ENCODE assay signal across 8 cellular contexts in the genomic region with DNA sequence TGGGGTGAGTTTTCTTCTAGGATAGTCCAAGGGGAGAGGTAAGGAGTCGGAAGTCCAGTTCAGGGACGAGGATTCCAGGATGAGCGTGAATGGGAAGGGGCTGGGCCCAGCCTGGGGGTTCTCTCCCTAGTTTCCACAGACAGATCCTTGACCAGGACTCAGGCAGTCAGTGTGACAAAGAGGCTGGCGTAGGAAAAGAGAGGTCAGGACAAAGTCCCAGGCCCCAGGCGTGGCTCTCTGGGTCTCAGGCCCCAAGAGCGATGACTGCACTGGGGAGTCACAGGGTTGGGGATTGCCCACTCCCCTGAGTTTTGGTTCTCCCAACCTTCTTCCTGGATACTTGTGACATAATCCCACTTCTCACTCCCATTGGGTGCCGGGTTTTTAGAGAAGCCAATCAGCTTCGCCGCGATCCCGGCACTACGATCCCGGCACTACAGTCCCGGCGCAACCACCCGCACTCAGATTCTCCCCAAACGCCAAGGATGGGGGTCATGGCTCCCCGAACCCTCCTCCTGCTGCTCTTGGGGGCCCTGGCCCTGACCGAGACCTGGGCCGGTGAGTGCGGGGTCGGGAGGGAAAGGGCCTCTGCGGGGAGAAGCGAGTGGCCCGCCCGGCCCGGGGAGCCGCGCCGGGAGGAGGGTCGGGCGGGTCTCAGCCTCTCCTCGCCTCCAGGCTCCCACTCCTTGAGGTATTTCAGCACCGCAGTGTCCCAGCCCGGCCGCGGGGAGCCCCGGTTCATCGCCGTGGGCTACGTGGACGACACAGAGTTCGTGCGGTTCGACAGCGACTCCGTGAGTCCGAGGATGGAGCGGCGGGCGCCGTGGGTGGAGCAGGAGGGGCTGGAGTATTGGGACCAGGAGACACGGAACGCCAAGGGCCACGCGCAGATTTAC. TPM values are rescaled to one million over a fixed set of nuclear protein-coding genes. Genes with fewer than 3 reads are reported as not detected.
A peak's percentile ranks its signal among the peaks of the same experiment; 100 is the strongest.
DNase-seq lines count a peak whose midpoint lies in the region; ATAC-seq and TF ChIP-seq lines count a peak whose summit lies in the region.

No MANE protein-coding gene starts in this region.

- intact Hi-C loops in natural killer cell (cut with micrococcal nuclease), result loop anchor here (2.0 kb wide), 1 partner anchor 45 kb away; no protein-coding TSS in a partner anchor

- H3K27me3 Mint-ChIP-seq in natural killer cell (ENCODE audit: low read depth in 2 of 2), result peaks cover 3 to 26% of the 10 kb centered on the region in 2 donors

- ATAC-seq in HG03439 (IDR thresholded peaks at IDR 0.05; ENCODE audit: unreplicated experiment) (peak; percentile 70), natural killer cell (peak; percentile 75 to 83 (median 78))

- TF ChIP-seq CTCF in fibroblast of pulmonary artery (IDR thresholded peaks at IDR 0.05; ENCODE audit: low read length, missing control alignments) (peak; percentile 41), natural killer cell (IDR thresholded peaks at IDR 0.05) (no peak)

- H3K27ac Mint-ChIP-seq in natural killer cell, result peak overlapping the region; percentile 12 to 84

- peaks cover 17 to 31% of the 10 kb centered on the region in 2 donors for H3K4me1 Mint-ChIP-seq in natural killer cell

- peak overlapping the region; percentile 78 for H3K4me3 ChIP-seq in fibroblast of pulmonary artery (replicated peaks; ENCODE audit: low read depth, low read length)

- H3K9me3 Mint-ChIP-seq in natural killer cell, result no peaks in the 10 kb centered on the region

- DNase-seq in C1 segment of cervical spinal cord (lab: John Stamatoyannopoulos, UW) (peak; percentile 20 to 77 (median 68)), GM19238 (ENCODE audit: insufficient read length, low spot score) (peak; percentile 84), OCI-M2 (lab: John Stamatoyannopoulos, UW; ENCODE audit: unreplicated experiment) (peak; percentile 63), fibroblast of pulmonary artery (ENCODE audit: low read depth) (peak; percentile 75), natural killer cell (peak; percentile 51)
- peak; percentile 18 to 47 for DNase-seq in activated T-helper 1 cell treated with anti-CD3 and anti-CD28 coated beads, Interleukin-2, amount 50 U/mL, for 16 hours (ENCODE audit: low read depth in 1 of 2, low spot score in 1 of 2)
- DNase-seq in stimulated activated naive CD4-positive, alpha-beta T cell (lab: John Stamatoyannopoulos, UW), result peak; percentile 10 to 70 (median 49)

- no peaks in the 10 kb centered on the region for H3K36me3 Mint-ChIP-seq in natural killer cell

- peak overlapping the region; percentile 88 for H3K4me3 Mint-ChIP-seq in natural killer cell

RNA-seq across cellular contexts. Expression of gene TRIM26, which starts 46.2 kb away (rescaled TPM):
- total RNA-seq in natural killer cell, result 10 to 100 TPM; 69.3 to 73.7 (median 71.6) TPM

Comparison
In these comparisons a context has a peak if more than half of its experiments do, and no peak if none do; other contexts are left out.
1. Peak in every context shown above with its lines: DNase-seq, ATAC-seq and H3K4me3 ChIP-seq.
2. DNase-seq: peak in every context shown above with its lines; median percentile 84 in GM19238; 75 in fibroblast of pulmonary artery; 68 in C1 segment of cervical spinal cord; 63 in OCI-M2; 51 in natural killer cell; 49 in stimulated activated naive CD4-positive, alpha-beta T cell; 32 in activated T-helper 1 cell treated with anti-CD3 and anti-CD28 coated beads, Interleukin-2, amount 50 U/mL, for 16 hours.